9 cellular contexts compared by ENCODE assay signal in the genomic region with DNA sequence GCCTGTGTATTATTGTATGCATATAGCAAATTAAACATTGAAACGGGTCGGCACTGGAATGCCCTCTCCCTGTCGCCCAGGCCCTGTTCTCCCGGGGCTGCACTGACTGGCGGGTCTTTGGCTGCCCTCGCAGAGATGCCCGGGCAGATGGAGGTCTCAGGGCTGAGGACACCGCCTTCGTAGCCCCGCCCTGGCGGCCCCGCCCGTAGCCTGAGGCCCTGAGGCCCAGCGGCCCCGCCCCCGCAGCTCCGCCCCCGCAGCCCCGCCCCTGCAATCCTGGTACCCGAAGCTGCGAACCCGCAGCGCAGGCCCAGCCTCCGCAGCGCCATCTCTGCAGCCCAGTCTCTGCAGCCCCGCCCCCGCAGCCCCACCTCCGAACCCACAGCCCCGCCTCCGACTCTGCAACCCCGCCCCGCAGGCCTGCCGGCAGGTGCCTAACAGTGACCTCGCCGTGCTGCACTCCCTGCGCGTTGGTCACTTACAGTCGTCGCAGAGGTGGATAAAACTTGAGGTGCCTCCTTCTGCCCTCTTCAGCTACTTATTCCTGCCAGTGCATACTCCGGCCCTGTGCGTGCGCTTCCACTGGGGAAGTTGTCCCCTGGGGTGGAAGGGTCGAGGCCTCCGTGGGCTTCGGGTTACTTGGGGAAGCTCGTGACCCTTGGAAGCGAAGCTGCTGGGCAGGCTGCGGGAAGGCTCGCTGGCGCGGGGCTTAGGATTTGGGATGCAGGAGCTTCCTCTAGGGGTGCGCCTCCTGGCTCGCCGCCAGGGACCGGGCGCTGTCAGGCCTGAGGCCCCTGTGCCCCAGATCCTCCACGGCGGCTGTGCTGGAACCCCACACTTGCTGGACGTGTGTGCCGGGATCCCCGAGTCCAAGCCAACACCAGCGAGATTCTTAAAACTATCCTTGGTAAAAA.
DNase-seq lines count a peak whose midpoint lies in the region; ATAC-seq, FAIRE-seq and TF ChIP-seq lines count a peak whose summit lies in the region.
"Had no signal": no experiment of that assay in that cellular context is flagged by ENCODE, and none has a peak within 500 bp of the region (broad histone marks: within the 10 kb centered on the region; RNA-seq: fewer than 3 reads in every experiment).

No MANE protein-coding gene starts in this region.

- no peak overlapping the region for H2AK5ac ChIP-seq in trophoblast cell (ENCODE audit: low read length)

- H2BK120ac ChIP-seq in trophoblast cell (ENCODE audit: insufficient read depth, low read length, poor library complexity): no peak overlapping the region

- no peak overlapping the region for H2AFZ ChIP-seq in trophoblast cell (ENCODE audit: insufficient read depth, low read length, poor library complexity)

- H3K9me3 ChIP-seq in trophoblast cell (ENCODE audit: insufficient read depth, low read depth, low read length): no peaks in the 10 kb centered on the region
- H3K9me3 ChIP-seq in thyroid gland: no peaks in the 10 kb centered on the region
- no peaks in the 10 kb centered on the region for H3K9me3 ChIP-seq in SJCRH30 (replicated peaks)

- H4K12ac ChIP-seq in trophoblast cell (ENCODE audit: low read depth, low read length): no peak overlapping the region

- intact Hi-C loops in thyroid gland (cut with DNase I): loop anchor here (10.0 kb wide), 1 partner anchor 390 kb away; no protein-coding TSS in a partner anchor

- H3K36me3 ChIP-seq in trophoblast cell (ENCODE audit: control insufficient read depth in 1 of 2, insufficient read depth in 2 of 2, low read length in 2 of 2) (no peaks in the 10 kb centered on the region), thyroid gland (peaks cover 0 to under 1% of the 10 kb centered on the region in 2 donors), SJCRH30 (no peaks in the 10 kb centered on the region)

- ATAC-seq in HG02588 (IDR thresholded peaks at IDR 0.05; ENCODE audit: unreplicated experiment): peak; percentile 61

- no peak for TF ChIP-seq POLR2A in GM12892 (IDR thresholded peaks at IDR 0.05; ENCODE audit: low read depth, low read length)
- no peak for TF ChIP-seq POLR2A in thyroid gland (IDR thresholded peaks at IDR 0.05)

- no peak overlapping the region for H3K18ac ChIP-seq in trophoblast cell (ENCODE audit: low read length)

- no peak overlapping the region for H4K91ac ChIP-seq in trophoblast cell (ENCODE audit: low read depth, low read length)

- no peaks in the 10 kb centered on the region for H3K27me3 ChIP-seq in trophoblast cell (ENCODE audit: insufficient read depth, low read length)
- H3K27me3 ChIP-seq in thyroid gland: no peaks in the 10 kb centered on the region
- H3K27me3 ChIP-seq in SJCRH30: no peaks in the 10 kb centered on the region

- peak; percentile 61 for DNase-seq in GM12892 (ENCODE audit: insufficient read length)
- DNase-seq in NCI-H460 (ENCODE audit: extremely low read depth, low read depth): peak; percentile 42
- peak; percentile 79 to 83 for DNase-seq in activated T-cell treated with anti-CD3 and anti-CD28 coated beads, Interleukin-2, amount 50 U/mL, for 48 hours
- DNase-seq in fibroblast of the aortic adventitia (ENCODE audit: low read depth): peak; percentile 46
- DNase-seq in trophoblast cell: peak; percentile 39 to 59
- peak; percentile 72 to 76 for DNase-seq in thyroid gland
- no peak for DNase-seq in SJCRH30

- H3K4me1 ChIP-seq in trophoblast cell (ENCODE audit: control insufficient read depth in 1 of 2, insufficient read depth in 2 of 2, low read length in 2 of 2): no peaks in the 10 kb centered on the region
- H3K4me1 ChIP-seq in thyroid gland: peaks cover 0 to 15% of the 10 kb centered on the region in 2 donors
- no peaks in the 10 kb centered on the region for H3K4me1 ChIP-seq in SJCRH30

- no peaks in the 10 kb centered on the region for H3K79me2 ChIP-seq in trophoblast cell (ENCODE audit: control insufficient read depth, insufficient read depth, low read length, poor library complexity)

- no peak overlapping the region for H2BK12ac ChIP-seq in trophoblast cell (ENCODE audit: low read length)

- no peak overlapping the region for H4K8ac ChIP-seq in trophoblast cell (ENCODE audit: low read depth, low read length)

- peak overlapping the region; percentile 49 for H3K4me2 ChIP-seq in trophoblast cell (ENCODE audit: low read length)

- no CpG with 5 or more reads among the region's 62 CpGs for WGBS in trophoblast cell (ENCODE audit: extremely low coverage, insufficient coverage, insufficient read length)
- WGBS in thyroid gland, 2 donors: 28% methylated on average over 44 to 48 of the region's 62 CpGs

- TF ChIP-seq CTCF in fibroblast of the aortic adventitia (IDR thresholded peaks at IDR 0.05; ENCODE audit: insufficient read depth, low read length) (no peak), thyroid gland (IDR thresholded peaks at IDR 0.05) (no peak)

- no peak overlapping the region for H3K4ac ChIP-seq in trophoblast cell (ENCODE audit: low read depth, low read length)

- H3K23ac ChIP-seq in trophoblast cell (ENCODE audit: low read length): no peak overlapping the region

- no peak overlapping the region for H3K14ac ChIP-seq in trophoblast cell (ENCODE audit: low read length)

- no peaks in the 10 kb centered on the region for H3K79me1 ChIP-seq in trophoblast cell (ENCODE audit: low read length)

- no peak for FAIRE-seq in GM12892 (lab: Jason Lieb, UNC)

- H3K27ac ChIP-seq in trophoblast cell (ENCODE audit: low read depth, low read length) (no peak overlapping the region), thyroid gland (no peak overlapping the region), SJCRH30 (no peak overlapping the region)
- H3K27ac ChIP-seq: VCaP had no signal

- no peak overlapping the region for H2BK5ac ChIP-seq in trophoblast cell (ENCODE audit: low read depth, low read length, poor library complexity)

- H3K9ac ChIP-seq in trophoblast cell (ENCODE audit: low read length): no peak overlapping the region

- H3K4me3 ChIP-seq in fibroblast of the aortic adventitia (ENCODE audit: low read depth, low read length) (peak overlapping the region; percentile 52), trophoblast cell (ENCODE audit: low read depth, low read length) (no peak overlapping the region), thyroid gland (replicated peaks in 1 of 3) (no peak overlapping the region), SJCRH30 (no peak overlapping the region)

Comparison
In these comparisons a context has a peak if more than half of its experiments do, and no peak if none do; other contexts are left out.
1. DNase-seq: peak in GM12892 (single experiment), NCI-H460 (single experiment), activated T-cell treated with anti-CD3 and anti-CD28 coated beads, Interleukin-2, amount 50 U/mL, for 48 hours (2 of 2), fibroblast of the aortic adventitia (single experiment), trophoblast cell (2 of 2) and thyroid gland (2 of 2); none in SJCRH30 (0 of 2).